1 cellular context compared by ENCODE assay signal in the genomic region with DNA sequence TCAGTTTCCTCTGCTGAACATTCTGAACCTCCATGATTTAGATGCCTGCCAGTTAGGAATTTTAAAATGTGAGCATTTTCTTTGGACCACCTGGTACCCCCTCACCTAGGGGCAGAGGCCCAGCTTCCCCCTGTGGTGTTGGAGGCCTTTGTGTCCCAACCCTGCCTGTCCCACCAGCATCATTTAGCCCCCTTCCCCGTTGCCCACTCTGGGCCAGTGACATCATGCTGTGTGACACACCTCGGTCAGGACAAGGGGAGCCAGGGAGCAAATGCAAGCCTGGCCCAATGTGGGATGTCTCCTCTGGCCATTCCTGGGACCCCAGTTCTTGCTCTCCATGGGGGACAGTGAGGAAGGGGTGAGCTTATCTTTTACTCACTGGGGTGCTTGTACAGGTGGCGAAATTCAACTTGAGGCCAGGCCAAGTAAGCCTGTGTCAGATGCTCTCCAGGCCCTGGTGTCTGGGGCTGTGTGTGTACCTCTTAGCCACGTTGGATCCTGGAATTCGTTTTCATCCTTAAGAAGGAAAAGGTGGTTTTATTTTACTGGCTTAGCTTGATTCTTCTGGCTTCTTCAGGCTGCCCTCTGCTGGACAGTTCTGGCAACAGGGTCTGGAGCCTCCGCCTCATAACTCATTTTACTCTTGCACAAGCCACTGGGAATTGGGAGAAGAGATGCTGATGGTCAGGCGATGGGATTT.
A peak's percentile ranks its signal among the peaks of the same experiment; 100 is the strongest.
TF ChIP-seq lines count a peak whose summit lies in the region.

No MANE protein-coding gene starts in this region.

TF ChIP-seq in SK-N-SH, 30 proteins besides CTCF, POLR2A, EP300 and RAD21 (continued from another document):
- TF ChIP-seq, protein P1, sequence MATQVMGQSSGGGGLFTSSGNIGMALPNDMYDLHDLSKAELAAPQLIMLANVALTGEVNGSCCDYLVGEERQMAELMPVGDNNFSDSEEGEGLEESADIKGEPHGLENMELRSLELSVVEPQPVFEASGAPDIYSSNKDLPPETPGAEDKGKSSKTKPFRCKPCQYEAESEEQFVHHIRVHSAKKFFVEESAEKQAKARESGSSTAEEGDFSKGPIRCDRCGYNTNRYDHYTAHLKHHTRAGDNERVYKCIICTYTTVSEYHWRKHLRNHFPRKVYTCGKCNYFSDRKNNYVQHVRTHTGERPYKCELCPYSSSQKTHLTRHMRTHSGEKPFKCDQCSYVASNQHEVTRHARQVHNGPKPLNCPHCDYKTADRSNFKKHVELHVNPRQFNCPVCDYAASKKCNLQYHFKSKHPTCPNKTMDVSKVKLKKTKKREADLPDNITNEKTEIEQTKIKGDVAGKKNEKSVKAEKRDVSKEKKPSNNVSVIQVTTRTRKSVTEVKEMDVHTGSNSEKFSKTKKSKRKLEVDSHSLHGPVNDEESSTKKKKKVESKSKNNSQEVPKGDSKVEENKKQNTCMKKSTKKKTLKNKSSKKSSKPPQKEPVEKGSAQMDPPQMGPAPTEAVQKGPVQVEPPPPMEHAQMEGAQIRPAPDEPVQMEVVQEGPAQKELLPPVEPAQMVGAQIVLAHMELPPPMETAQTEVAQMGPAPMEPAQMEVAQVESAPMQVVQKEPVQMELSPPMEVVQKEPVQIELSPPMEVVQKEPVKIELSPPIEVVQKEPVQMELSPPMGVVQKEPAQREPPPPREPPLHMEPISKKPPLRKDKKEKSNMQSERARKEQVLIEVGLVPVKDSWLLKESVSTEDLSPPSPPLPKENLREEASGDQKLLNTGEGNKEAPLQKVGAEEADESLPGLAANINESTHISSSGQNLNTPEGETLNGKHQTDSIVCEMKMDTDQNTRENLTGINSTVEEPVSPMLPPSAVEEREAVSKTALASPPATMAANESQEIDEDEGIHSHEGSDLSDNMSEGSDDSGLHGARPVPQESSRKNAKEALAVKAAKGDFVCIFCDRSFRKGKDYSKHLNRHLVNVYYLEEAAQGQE (IDR thresholded peaks at IDR 0.05; ENCODE audit: low read depth, low read length) = peak; percentile 62; the same call in 1 of the 2 replicates
- TF ChIP-seq CHD2 (IDR thresholded peaks at IDR 0.05; ENCODE audit: low read length, partially characterized antibody) = no peak
- no peak for TF ChIP-seq JUND (IDR thresholded peaks at IDR 0.05)
- TF ChIP-seq SIN3A (IDR thresholded peaks at IDR 0.05; ENCODE audit: borderline replicate concordance, low read depth, low read length) = no peak
- TF ChIP-seq SMC3 (IDR thresholded peaks at IDR 0.05; ENCODE audit: low read depth, low read length) = peak; percentile 69
- TF ChIP-seq, protein P2, sequence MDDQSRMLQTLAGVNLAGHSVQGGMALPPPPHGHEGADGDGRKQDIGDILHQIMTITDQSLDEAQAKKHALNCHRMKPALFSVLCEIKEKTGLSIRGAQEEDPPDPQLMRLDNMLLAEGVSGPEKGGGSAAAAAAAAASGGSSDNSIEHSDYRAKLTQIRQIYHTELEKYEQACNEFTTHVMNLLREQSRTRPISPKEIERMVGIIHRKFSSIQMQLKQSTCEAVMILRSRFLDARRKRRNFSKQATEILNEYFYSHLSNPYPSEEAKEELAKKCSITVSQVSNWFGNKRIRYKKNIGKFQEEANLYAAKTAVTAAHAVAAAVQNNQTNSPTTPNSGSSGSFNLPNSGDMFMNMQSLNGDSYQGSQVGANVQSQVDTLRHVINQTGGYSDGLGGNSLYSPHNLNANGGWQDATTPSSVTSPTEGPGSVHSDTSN (IDR thresholded peaks at IDR 0.05) = no peak
